In genomic region chr2:201607568-201607967, GRCh38 we compare ENCODE assay signal across 20 cellular contexts. TPM values are rescaled to one million over a fixed set of nuclear protein-coding genes. Genes with fewer than 3 reads are reported as not detected.
DNase-seq lines count a peak whose midpoint lies in the region; ATAC-seq, FAIRE-seq and TF ChIP-seq lines count a peak whose summit lies in the region.
"Had no signal": no experiment of that assay in that cellular context is flagged by ENCODE, and none has a peak within 500 bp of the region (broad histone marks: within the 10 kb centered on the region; RNA-seq: fewer than 3 reads in every experiment).

No MANE protein-coding gene starts in this region.

- H2AFZ ChIP-seq in HepG2 (ENCODE audit: low read length) (no peak overlapping the region), K562 (ENCODE audit: low read depth, low read length) (no peak overlapping the region)

- no peaks in the 10 kb centered on the region for H3K9me1 ChIP-seq in K562 (ENCODE audit: control insufficient read depth, insufficient read depth, low read length)

- no peak for TF ChIP-seq RAD21 in HepG2 (CRISPR knock-in tag; IDR thresholded peaks at IDR 0.05)
- no peak for TF ChIP-seq RAD21 in K562 (CRISPR knock-in tag; conservative IDR thresholded peaks at IDR 0.05 in 1 of 2, IDR thresholded peaks at IDR 0.05 in 1 of 2)

- H4K20me1 ChIP-seq in HepG2 (ENCODE audit: insufficient read depth, low read length) (no peaks in the 10 kb centered on the region), K562 (replicated peaks; ENCODE audit: control insufficient read depth, insufficient read depth, low read length) (no peaks in the 10 kb centered on the region)
- H4K20me1 ChIP-seq: BLaER1 treated with 17β-estradiol and CSF1 and Interleukin-3, amounts not matched to agents 10 nM and 100 nM had no signal

- H3K4me1 ChIP-seq in HepG2 (ENCODE audit: insufficient read depth, low read length) (no peaks in the 10 kb centered on the region), right lobe of liver (no peaks in the 10 kb centered on the region), K562 (replicated peaks in 1 of 2; ENCODE audit: control insufficient read depth in 2 of 2, insufficient read depth in 2 of 2, low read length in 2 of 2) (no peaks in the 10 kb centered on the region), HAP-1 (peaks cover 4% of the 10 kb centered on the region)
- H3K4me1 ChIP-seq: BLaER1 treated with 17β-estradiol and CSF1 and Interleukin-3, amounts not matched to agents 10 nM and 100 nM; Caco-2 had no signal

- no peak for TF ChIP-seq CTCF in HepG2 (CRISPR knock-in tag; IDR thresholded peaks at IDR 0.05)
- no peak for TF ChIP-seq CTCF in right lobe of liver (IDR thresholded peaks at IDR 0.05)
- TF ChIP-seq CTCF in K562 (IDR thresholded peaks at IDR 0.05 in 2 of 3, conservative IDR thresholded peaks at IDR 0.05 in 1 of 3; ENCODE audit: insufficient read depth in 2 of 3, low read depth in 1 of 3, low read length in 3 of 3) = no peak

- TF ChIP-seq EP300 in HepG2 (IDR thresholded peaks at IDR 0.05; ENCODE audit: low read depth in 2 of 2, low read length in 2 of 2) (no peak), HepG2 (CRISPR knock-in tag; IDR thresholded peaks at IDR 0.05; ENCODE audit: borderline replicate concordance) (no peak), K562 (IDR thresholded peaks at IDR 0.05; ENCODE audit: low read length) (no peak)

- H3K4me2 ChIP-seq in HepG2 (ENCODE audit: low read depth, low read length) (no peak overlapping the region), K562 (ENCODE audit: insufficient read depth, low read length) (no peak overlapping the region)
- H3K4me2 ChIP-seq: BLaER1 treated with 17β-estradiol and CSF1 and Interleukin-3, amounts not matched to agents 10 nM and 100 nM had no signal

- H3K36me3 ChIP-seq in HepG2 (replicated peaks in 1 of 2; ENCODE audit: control insufficient read depth in 1 of 2, insufficient read depth in 2 of 2, low read length in 2 of 2) (no peaks in the 10 kb centered on the region), right lobe of liver (no peaks in the 10 kb centered on the region), K562 (ENCODE audit: control insufficient read depth, insufficient read depth, low read length) (no peaks in the 10 kb centered on the region), HAP-1 (replicated peaks) (no peaks in the 10 kb centered on the region)
- H3K36me3 ChIP-seq: BLaER1 treated with 17β-estradiol and CSF1 and Interleukin-3, amounts not matched to agents 10 nM and 100 nM had no signal

- ATAC-seq in HepG2 (no peak), right lobe of liver (no peak), K562 (no peak)
- ATAC-seq: CD8-positive, alpha-beta T cell had no signal

- no peak for TF ChIP-seq POLR2A in HepG2 (IDR thresholded peaks at IDR 0.05; ENCODE audit: insufficient read depth in 1 of 2, low read depth in 2 of 2, low read length in 2 of 2)
- no peak for TF ChIP-seq POLR2A in right lobe of liver (IDR thresholded peaks at IDR 0.05)
- no peak for TF ChIP-seq POLR2A in K562 (conservative IDR thresholded peaks at IDR 0.05)

- H3K79me2 ChIP-seq in HepG2 (ENCODE audit: insufficient read depth, low read length) (no peaks in the 10 kb centered on the region), K562 (ENCODE audit: control insufficient read depth, insufficient read depth, low read length) (no peaks in the 10 kb centered on the region)

- WGBS in HepG2 (ENCODE audit: low lambda C conversion rate) = 10% methylated on average over 2 of the region's 2 CpGs
- 65% methylated on average over 2 of the region's 2 CpGs for WGBS in right lobe of liver (ENCODE audit: insufficient coverage, low coverage, low lambda C conversion rate, missing lambda C conversion rate)
- WGBS in K562 (ENCODE audit: insufficient coverage, low coverage, missing lambda C conversion rate) = 13% methylated on average over 2 of the region's 2 CpGs

- BruUV-seq in HepG2 (replicated peaks; lab: Mats Ljungman, UMichigan) (no TSS peak), K562 (replicated peaks; lab: Mats Ljungman, UMichigan) (no TSS peak)

- POLR2A ChIA-PET in HepG2 (lab: Yijun Ruan, JAX) = no interaction called here
- POLR2A ChIA-PET in K562 (lab: Yijun Ruan, JAX) = no interaction called here

- H3K9ac ChIP-seq in HepG2 (ENCODE audit: insufficient read depth, low read depth, low read length) (no peak overlapping the region), K562 (ENCODE audit: insufficient read depth in 1 of 2, low read depth in 2 of 2, low read length in 2 of 2) (no peak overlapping the region)
- H3K9ac ChIP-seq: BLaER1 treated with 17β-estradiol and CSF1 and Interleukin-3, amounts not matched to agents 10 nM and 100 nM had no signal

- H3K9me3 ChIP-seq in HepG2 (ENCODE audit: low read length) (no peaks in the 10 kb centered on the region), right lobe of liver (no peaks in the 10 kb centered on the region), K562 (replicated peaks; ENCODE audit: control insufficient read depth, insufficient read depth, low read depth, low read length) (no peaks in the 10 kb centered on the region), HAP-1 (no peaks in the 10 kb centered on the region; the same call in 1 of the 2 replicates)

- in situ Hi-C loops in HepG2 (cut with HindIII; ENCODE audit: extremely low pct_ligation_motif_present, low pct_unique_long_range_greater_than_20kb) (no loop called here), K562 (cut with MboI) (no loop called here), HAP-1 (cut with MboI; ENCODE audit: low sequenced_read_pairs) (no loop called here)

- no peak for DNase-seq in HepG2 (ENCODE audit: low spot score)
- DNase-seq in right lobe of liver = no peak
- peak; percentile 55 for DNase-seq in NCI-H82 (lab: John Stamatoyannopoulos, UW)
- no peak for DNase-seq in K562 (ENCODE audit: extremely low read depth in 1 of 4, low spot score in 3 of 4)
- DNase-seq in LoVo (ENCODE audit: low spot score) = no peak
- no peak for DNase-seq in HAP-1 (ENCODE audit: low spot score in 2 of 2)
- DNase-seq: AML-193; Caco-2; Calu3; CD4-positive, alpha-beta T cell; CD8-positive, alpha-beta T cell; DMS79 treated with DMSO at 0.1 percent for 48 hours; GF-D8 had no signal

- H3K27ac ChIP-seq in HepG2 (ENCODE audit: extremely low read length, insufficient read depth, low read length) (no peak overlapping the region), right lobe of liver (no peak overlapping the region), K562 (ENCODE audit: extremely low read depth, low read depth, low read length) (no peak overlapping the region)
- H3K27ac ChIP-seq: 22Rv1; BLaER1 treated with 17β-estradiol and CSF1 and Interleukin-3, amounts not matched to agents 10 nM and 100 nM; C4-2B had no signal

- intact Hi-C loops in HepG2 (cut with micrococcal nuclease; ENCODE audit: unreplicated experiment) = no loop called here
- intact Hi-C loops in right lobe of liver (cut with DNase I) = no loop called here
- intact Hi-C loops in K562 (cut with micrococcal nuclease) = no loop called here

- H3K27me3 ChIP-seq in HepG2 (ENCODE audit: control insufficient read depth in 1 of 2, insufficient read depth in 2 of 2, low read length in 2 of 2) (no peaks in the 10 kb centered on the region; a peak in 1 of 5 replicates), right lobe of liver (no peaks in the 10 kb centered on the region), K562 (ENCODE audit: control insufficient read depth in 2 of 2, insufficient read depth in 2 of 2, low read length in 2 of 2) (no peaks in the 10 kb centered on the region; a peak in 2 of 5 replicates), HAP-1 (ENCODE audit: low read depth) (peaks cover 24% of the 10 kb centered on the region)
- H3K27me3 ChIP-seq: BLaER1 treated with 17β-estradiol and CSF1 and Interleukin-3, amounts not matched to agents 10 nM and 100 nM had no signal

- H3K4me3 ChIP-seq in HepG2 (replicated peaks in 1 of 3; ENCODE audit: insufficient read depth in 1 of 3, low read depth in 2 of 3, low read length in 3 of 3) (no peak overlapping the region), right lobe of liver (no peak overlapping the region), K562 (no peak overlapping the region), HAP-1 (no peak overlapping the region)
- H3K4me3 ChIP-seq: BLaER1 treated with 17β-estradiol and CSF1 and Interleukin-3, amounts not matched to agents 10 nM and 100 nM had no signal

- CTCF ChIA-PET in HepG2 (lab: Yijun Ruan, JAX; ENCODE audit: low intra/inter-chr PET ratio, low total read pairs) = no interaction called here
- CTCF ChIA-PET in K562 (lab: Yijun Ruan, JAX; ENCODE audit: low intra/inter-chr PET ratio) = no interaction called here

- FAIRE-seq in HepG2 (lab: Jason Lieb, UNC) (no peak), K562 (lab: Jason Lieb, UNC) (no peak)
- FAIRE-seq: D721Med, G401.6, GM12891, GM19239 had no signal

RNA-seq across cellular contexts. Expression of gene TMEM237, which starts 35.7 kb away (rescaled TPM):
- total RNA-seq in HepG2 (2016; rRNA removed; fragmentation: Illumina TruSeq; extraction: Trizol) (28.6 and 36.1 TPM in 2 replicates), right lobe of liver (1 to 10 TPM; 2.2 to 4.1 (median 2.6) TPM), K562 (2014; rRNA removed) (6.2 and 13.6 TPM in 2 replicates), K562 (2014; rRNA removed; fragmentation: Illumina TruSeq; extraction: Trizol) (17.9 and 19.2 TPM in 2 replicates), K562 (2015; rRNA removed; fragmentation: Illumina TruSeq; extraction: Trizol) (14.9 and 15.8 TPM in 2 replicates), K562 (2021) (13.5 and 14.3 TPM in 2 replicates)
- 19.0 and 20.3 TPM in 2 replicates for total RNA-seq in HepG2 (2016; cell fraction: cytosol; rRNA removed; fragmentation: Illumina TruSeq; extraction: Trizol; ENCODE audit: low read depth)
- total RNA-seq in HepG2 (2016; cell fraction: insoluble cytoplasmic fraction; rRNA removed; fragmentation: Illumina TruSeq; extraction: Trizol) = 27.4 and 34.1 TPM in 2 replicates
- 28.2 and 29.0 TPM in 2 replicates for total RNA-seq in HepG2 (2016; cell fraction: membrane; rRNA removed; fragmentation: Illumina TruSeq; extraction: Trizol)
- 30.2 and 36.5 TPM in 2 replicates for total RNA-seq in HepG2 (2016; cell fraction: nucleus; rRNA removed; fragmentation: Illumina TruSeq; extraction: Trizol)
- polyA plus RNA-seq in HepG2 (2011; rRNA removed) (16.6 and 21.8 TPM in 2 replicates), K562 (2011; rRNA removed) (17.9 and 18.4 TPM in 2 replicates), K562 (2014; fragmentation: Illumina TruSeq; extraction: Trizol) (14.5 and 18.0 TPM in 2 replicates), K562 (2014; fragmentation: Nextera tagmentation; extraction: Ambion mirVana) (10 to 100 TPM; 20.8 to 25.6 TPM), K562 (2014; rRNA removed) (11.9 TPM in 2 replicates)
- polyA plus RNA-seq in HepG2 (2011; cell fraction: cytosol; rRNA removed) = 14.6 and 17.5 TPM in 2 replicates
- polyA plus RNA-seq in HepG2 (2011; cell fraction: nucleus; rRNA removed) = 9.3 and 11.8 TPM in 2 replicates
- 10.6 and 22.0 TPM in 2 replicates for polyA plus RNA-seq in HepG2 (2012)
- 14.4 and 18.2 TPM in 2 replicates for polyA plus RNA-seq in HepG2 (2016; cell fraction: cytosol; fragmentation: Illumina TruSeq; extraction: Trizol; ENCODE audit: low read depth)
- 23.6 and 26.5 TPM in 2 replicates for polyA plus RNA-seq in HepG2 (2016; cell fraction: insoluble cytoplasmic fraction; fragmentation: Illumina TruSeq; extraction: Trizol; ENCODE audit: low read depth)
- 19.1 and 21.5 TPM in 2 replicates for polyA plus RNA-seq in HepG2 (2016; cell fraction: membrane; fragmentation: Illumina TruSeq; extraction: Trizol; ENCODE audit: low read depth)
- polyA plus RNA-seq in HepG2 (2016; cell fraction: nucleus; fragmentation: Illumina TruSeq; extraction: Trizol; ENCODE audit: insufficient read depth, low read depth) = 42.7 and 47.2 TPM in 2 replicates
- 10.0 and 10.4 TPM in 2 replicates for polyA minus RNA-seq in HepG2 (2011; rRNA and poly(A)+ RNA removed; ENCODE audit: low replicate concordance)
- polyA minus RNA-seq in HepG2 (2011; cell fraction: cytosol; rRNA and poly(A)+ RNA removed) = 5.5 and 10.0 TPM in 2 replicates
- 20.9 and 27.0 TPM in 2 replicates for polyA minus RNA-seq in HepG2 (2011; cell fraction: nucleus; rRNA and poly(A)+ RNA removed)
- total RNA-seq in K562 (2011; cell fraction: chromatin; rRNA removed; ENCODE audit: low replicate concordance) = 12.9 and 36.7 TPM in 2 replicates
- total RNA-seq in K562 (2011; cell fraction: nucleolus; rRNA removed) = 10.2 and 13.0 TPM in 2 replicates
- 15.5 and 33.6 TPM in 2 replicates for total RNA-seq in K562 (2011; cell fraction: nucleoplasm; rRNA removed)
- polyA plus RNA-seq in K562 (2011; cell fraction: cytosol; rRNA removed) = 6.7 and 14.2 TPM in 2 replicates
- polyA plus RNA-seq in K562 (2011; cell fraction: nucleus; rRNA removed) = 18.1 and 34.4 TPM in 2 replicates
- 7.5 and 11.3 TPM in 2 replicates for polyA plus RNA-seq in K562 (2012)
- polyA minus RNA-seq in K562 (2011; rRNA and poly(A)+ RNA removed) = 13.0 and 14.1 TPM in 2 replicates
- 4.8 and 5.6 TPM in 2 replicates for polyA minus RNA-seq in K562 (2011; cell fraction: cytosol; rRNA and poly(A)+ RNA removed)
- 5.8 and 11.1 TPM in 2 replicates for polyA minus RNA-seq in K562 (2011; cell fraction: nucleus; rRNA and poly(A)+ RNA removed)

Comparison
In these comparisons a context has a peak if more than half of its experiments do, and no peak if none do; other contexts are left out.
1. Of the 241 proteins assayed by ChIP-seq in both HepG2 and K562: peak only in HepG2: none; only in K562: none; in both: MAFF and MAFK; in neither: 238; mixed calls (peak in some experiments, not most) for 1.